Comparison of ENCODE assay signal across 23 cellular contexts in the genomic region with DNA sequence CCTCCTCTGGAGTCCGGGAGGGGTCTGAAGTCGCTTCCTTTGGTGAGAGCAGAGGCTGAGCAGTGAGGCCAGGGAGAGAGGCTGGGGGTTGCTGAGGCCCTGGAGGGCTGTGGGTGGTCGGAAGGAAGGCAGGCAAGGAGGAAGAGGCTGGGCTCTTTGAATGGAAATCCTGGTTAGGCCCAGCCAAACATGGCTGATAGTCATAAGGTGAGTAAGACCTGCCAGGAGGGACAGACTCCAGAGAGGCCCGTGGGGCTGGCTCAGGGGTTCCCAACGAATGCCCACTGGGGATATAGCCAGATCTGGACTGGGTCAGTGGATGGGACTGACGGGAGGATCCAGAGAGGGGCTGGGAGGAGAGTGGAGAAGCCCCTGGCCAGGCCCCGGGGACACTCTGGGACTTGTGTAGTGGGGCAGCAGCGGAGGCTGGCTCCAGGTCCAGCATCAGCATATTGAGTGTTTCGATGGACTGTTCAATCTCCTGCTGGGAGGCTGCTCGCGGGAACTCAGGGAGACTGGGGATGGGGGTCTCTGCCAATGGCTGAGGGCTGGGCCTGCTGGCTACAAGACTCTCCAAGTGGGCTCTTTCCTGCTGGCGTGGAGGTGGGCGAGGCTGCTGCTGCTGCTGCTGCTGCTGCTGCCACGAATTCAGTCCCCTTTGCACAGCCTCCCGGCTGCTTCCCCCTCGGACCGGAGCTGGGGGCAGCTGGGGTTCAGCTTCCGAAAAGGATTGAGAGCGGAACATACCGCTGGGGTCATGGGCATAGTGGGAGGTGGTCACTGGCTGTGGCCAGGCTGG.
DNase-seq lines count a peak whose midpoint lies in the region; ATAC-seq, FAIRE-seq and TF ChIP-seq lines count a peak whose summit lies in the region.
"Had no signal": no experiment of that assay in that cellular context is flagged by ENCODE, and none has a peak within 500 bp of the region (broad histone marks: within the 10 kb centered on the region; RNA-seq: fewer than 3 reads in every experiment).

No MANE protein-coding gene starts in this region.

- CTCF ChIA-PET in HepG2 (lab: Yijun Ruan, JAX; ENCODE audit: low intra/inter-chr PET ratio, low total read pairs), result no interaction called here

- DNase-seq in Right ventricle myocardium superior (peak; percentile 33), cardiac septum (ENCODE audit: low spot score) (no peak), HepG2 (ENCODE audit: low spot score) (no peak), gastrocnemius medialis (peak in 1 of 2 donors; percentile 31), aorta (peak in 1 of 2 donors; percentile 75), cerebellar cortex (ENCODE audit: low spot score) (no peak)
- DNase-seq in naive thymus-derived CD8-positive, alpha-beta T cell, result no peak
- DNase-seq: activated CD4-positive, alpha-beta T cell treated with anti-CD3 and anti-CD28 coated beads, Interleukin-2, amount 50 U/mL, for 1 hour; activated naive CD4-positive, alpha-beta T cell treated with anti-CD3 and anti-CD28 coated beads, Interleukin-2, amount 10 ng/mL, durations not matched to agents 7 days and 5 days; amygdala; CD8-positive, alpha-beta T cell; central memory CD4-positive, alpha-beta T cell; dorsolateral prefrontal cortex; hypothalamus; NCI-H1105 treated with DMSO at 0.1 percent for 48 hours; NCI-H2081; NCI-H446; NCI-H82; nucleus accumbens; stimulated activated CD4-positive, alpha-beta T cell treated with anti-CD3 and anti-CD28 coated beads, Interleukin-2, amount 100 ng/mL, for 48 hours had no signal

- POLR2A ChIA-PET in HepG2 (lab: Yijun Ruan, JAX), result no interaction called here
- POLR2A ChIA-PET in naive thymus-derived CD8-positive, alpha-beta T cell (lab: Charles Lee), result no interaction called here

- no peak for TF ChIP-seq EP300 in HepG2 (IDR thresholded peaks at IDR 0.05; ENCODE audit: low read depth in 2 of 2, low read length in 2 of 2)
- no peak for TF ChIP-seq EP300 in HepG2 (CRISPR knock-in tag; IDR thresholded peaks at IDR 0.05; ENCODE audit: borderline replicate concordance)

- H3K36me3 ChIP-seq in HepG2 (replicated peaks in 1 of 2; ENCODE audit: control insufficient read depth in 1 of 2, insufficient read depth in 2 of 2, low read length in 2 of 2) (peaks cover 16 to 20% of the 10 kb centered on the region in 2 experiments), gastrocnemius medialis (peaks cover 0 to 48% of the 10 kb centered on the region in 2 donors), aorta (ENCODE audit: control insufficient read depth in 1 of 2, insufficient read depth in 2 of 2, low read length in 1 of 2) (peaks cover 11 to 24% of the 10 kb centered on the region in 2 donors)

- H3K9ac ChIP-seq in HepG2 (ENCODE audit: insufficient read depth, low read depth, low read length), result no peak overlapping the region

- ATAC-seq in Right ventricle myocardium superior (ENCODE audit: poor library complexity) (no peak), HepG2 (no peak), gastrocnemius medialis (no peak), aorta (ENCODE audit: low FRiP score) (no peak), HG03135 (IDR thresholded peaks at IDR 0.05; ENCODE audit: unreplicated experiment) (no peak)
- no peak for ATAC-seq in naive thymus-derived CD8-positive, alpha-beta T cell
- ATAC-seq: CD8-positive, alpha-beta T cell; stimulated activated effector memory CD8-positive, alpha-beta T cell treated with anti-CD3 and anti-CD28 coated beads, Interleukin-12 subunit alpha, Interleukin-12 subunit beta, amount 100 ng/mL, for 72 hours; WTC11 had no signal

- no peak overlapping the region for H3K27ac Mint-ChIP-seq in naive thymus-derived CD8-positive, alpha-beta T cell
- H3K27ac Mint-ChIP-seq: activated naive CD4-positive, alpha-beta T cell treated with anti-CD3 and anti-CD28 coated beads, Interleukin-2, amount 10 ng/mL, durations not matched to agents 7 days and 5 days; CD8-positive, alpha-beta T cell; stimulated activated effector memory CD8-positive, alpha-beta T cell treated with anti-CD3 and anti-CD28 coated beads, Interleukin-12 subunit alpha, Interleukin-12 subunit beta, amount 100 ng/mL, for 72 hours; WTC11 had no signal

- H3K36me3 Mint-ChIP-seq in naive thymus-derived CD8-positive, alpha-beta T cell, result no peaks in the 10 kb centered on the region
- H3K36me3 Mint-ChIP-seq: activated naive CD4-positive, alpha-beta T cell treated with anti-CD3 and anti-CD28 coated beads, Interleukin-2, amount 10 ng/mL, durations not matched to agents 7 days and 5 days; CD8-positive, alpha-beta T cell; stimulated activated effector memory CD8-positive, alpha-beta T cell treated with anti-CD3 and anti-CD28 coated beads, Interleukin-12 subunit alpha, Interleukin-12 subunit beta, amount 100 ng/mL, for 72 hours; WTC11 had no signal

- TF ChIP-seq RAD21 in HepG2 (CRISPR knock-in tag; IDR thresholded peaks at IDR 0.05), result no peak

- peaks cover 0 to 3% (median 0%) of the 10 kb centered on the region in 4 donors for H3K4me1 Mint-ChIP-seq in naive thymus-derived CD8-positive, alpha-beta T cell
- H3K4me1 Mint-ChIP-seq: activated naive CD4-positive, alpha-beta T cell treated with anti-CD3 and anti-CD28 coated beads, Interleukin-2, amount 10 ng/mL, durations not matched to agents 7 days and 5 days; stimulated activated effector memory CD8-positive, alpha-beta T cell treated with anti-CD3 and anti-CD28 coated beads, Interleukin-12 subunit alpha, Interleukin-12 subunit beta, amount 100 ng/mL, for 72 hours; WTC11 had no signal

- TF ChIP-seq CTCF in HepG2 (CRISPR knock-in tag; IDR thresholded peaks at IDR 0.05) (no peak), gastrocnemius medialis (IDR thresholded peaks at IDR 0.05 in 4 of 5, conservative IDR thresholded peaks at IDR 0.05 in 1 of 5) (no peak)

- no peak for TF ChIP-seq POLR2A in HepG2 (IDR thresholded peaks at IDR 0.05; ENCODE audit: insufficient read depth in 1 of 2, low read depth in 2 of 2, low read length in 2 of 2)
- TF ChIP-seq POLR2A in gastrocnemius medialis (IDR thresholded peaks at IDR 0.05), result no peak

- FAIRE-seq in HepG2 (lab: Jason Lieb, UNC), result no peak

- no TSS peak for BruUV-seq in HepG2 (replicated peaks; lab: Mats Ljungman, UMichigan)

- H3K9me3 Mint-ChIP-seq in naive thymus-derived CD8-positive, alpha-beta T cell, result no peaks in the 10 kb centered on the region
- H3K9me3 Mint-ChIP-seq: activated naive CD4-positive, alpha-beta T cell treated with anti-CD3 and anti-CD28 coated beads, Interleukin-2, amount 10 ng/mL, durations not matched to agents 7 days and 5 days; CD8-positive, alpha-beta T cell; stimulated activated effector memory CD8-positive, alpha-beta T cell treated with anti-CD3 and anti-CD28 coated beads, Interleukin-12 subunit alpha, Interleukin-12 subunit beta, amount 100 ng/mL, for 72 hours; WTC11 had no signal

- WGBS in HepG2 (ENCODE audit: low lambda C conversion rate), result 95% methylated on average over 13 of the region's 20 CpGs
- WGBS in aorta, 2 donors, result 79 to 81% methylated on average over 20 of the region's 20 CpGs

- H2AFZ ChIP-seq in HepG2 (ENCODE audit: low read length), result no peak overlapping the region

- H3K27me3 ChIP-seq in HepG2 (ENCODE audit: control insufficient read depth in 1 of 2, insufficient read depth in 2 of 2, low read length in 2 of 2), result no peaks in the 10 kb centered on the region
- no peaks in the 10 kb centered on the region for H3K27me3 ChIP-seq in gastrocnemius medialis
- no peaks in the 10 kb centered on the region for H3K27me3 ChIP-seq in aorta (ENCODE audit: control insufficient read depth in 1 of 2, insufficient read depth in 2 of 2, low read length in 1 of 2)
- H3K27me3 ChIP-seq: dorsolateral prefrontal cortex had no signal

- in situ Hi-C loops in HepG2 (cut with HindIII; ENCODE audit: extremely low pct_ligation_motif_present, low pct_unique_long_range_greater_than_20kb), result no loop called here
- in situ Hi-C loops in gastrocnemius medialis (cut with MboI; ENCODE audit: low sequenced_read_pairs in 4 of 4), result no loop called here

- H3K27ac ChIP-seq in HepG2 (ENCODE audit: extremely low read length, insufficient read depth, low read length) (no peak overlapping the region), gastrocnemius medialis (peak overlapping the region; percentile 99 to 100 (median 99)), aorta (ENCODE audit: low read depth in 1 of 2, low read length in 2 of 2) (peak overlapping the region; percentile 30 to 46)

- no peak overlapping the region for H3K4me2 ChIP-seq in HepG2 (ENCODE audit: low read depth, low read length)

- peaks cover 25% of the 10 kb centered on the region; the same call in 1 of the 2 replicates for H4K20me1 ChIP-seq in HepG2 (ENCODE audit: insufficient read depth, low read length)

- H3K4me3 ChIP-seq in HepG2 (replicated peaks in 1 of 3; ENCODE audit: insufficient read depth in 1 of 3, low read depth in 2 of 3, low read length in 3 of 3) (no peak overlapping the region), gastrocnemius medialis (no peak overlapping the region), aorta (ENCODE audit: low read length in 2 of 2) (no peak overlapping the region)
- H3K4me3 ChIP-seq: dorsolateral prefrontal cortex had no signal

- no peaks in the 10 kb centered on the region for H3K79me2 ChIP-seq in HepG2 (ENCODE audit: insufficient read depth, low read length)

- H3K9me3 ChIP-seq in HepG2 (ENCODE audit: low read length), result peaks cover 25% of the 10 kb centered on the region
- no peaks in the 10 kb centered on the region for H3K9me3 ChIP-seq in gastrocnemius medialis
- H3K9me3 ChIP-seq in aorta (ENCODE audit: control insufficient read depth, low read length), result no peaks in the 10 kb centered on the region

- peaks cover 0 to 9% (median 6%) of the 10 kb centered on the region in 5 donors for H3K27me3 Mint-ChIP-seq in naive thymus-derived CD8-positive, alpha-beta T cell

- no peak overlapping the region for H3K4me3 Mint-ChIP-seq in naive thymus-derived CD8-positive, alpha-beta T cell
- H3K4me3 Mint-ChIP-seq: activated naive CD4-positive, alpha-beta T cell treated with anti-CD3 and anti-CD28 coated beads, Interleukin-2, amount 10 ng/mL, durations not matched to agents 7 days and 5 days; CD8-positive, alpha-beta T cell; stimulated activated effector memory CD8-positive, alpha-beta T cell treated with anti-CD3 and anti-CD28 coated beads, Interleukin-12 subunit alpha, Interleukin-12 subunit beta, amount 100 ng/mL, for 72 hours; WTC11 had no signal

- intact Hi-C loops in Right ventricle myocardium superior (cut with DNase I) (no loop called here), cardiac septum (cut with DNase I) (no loop called here), HepG2 (cut with micrococcal nuclease; ENCODE audit: unreplicated experiment) (no loop called here), gastrocnemius medialis (cut with DNase I; ENCODE audit: low total_unique reads) (no loop called here), aorta (cut with DNase I) (no loop called here)

- H3K4me1 ChIP-seq in HepG2 (ENCODE audit: insufficient read depth, low read length), result 0 out of 2 replicates have a peak, but pooled peaks cover 5% of the 10 kb centered on the region
- peaks cover 94 to 95% of the 10 kb centered on the region in 2 donors for H3K4me1 ChIP-seq in gastrocnemius medialis
- peaks cover 2 to 4% of the 10 kb centered on the region in 2 donors for H3K4me1 ChIP-seq in aorta (ENCODE audit: control insufficient read depth in 1 of 2, insufficient read depth in 2 of 2, low read length in 2 of 2)

TF ChIP-seq in HepG2, 621 proteins besides CTCF, POLR2A, EP300 and RAD21 (continues in another document):
- TF ChIP-seq RBFOX2 (IDR thresholded peaks at IDR 0.05; ENCODE audit: low read depth, low read length) (0 out of 2 replicates have a peak, but pooled peaks have one; percentile 7), ZFP82 (CRISPR knock-in tag; IDR thresholded peaks at IDR 0.05; ENCODE audit: borderline replicate concordance) (peak; percentile 35; the same call in 1 of the 2 replicates)
